Comparison of ENCODE assay signal across 8 cellular contexts in genomic region chr7:149838992-149839408, GRCh38. TPM values are rescaled to one million over a fixed set of nuclear protein-coding genes. Genes with fewer than 3 reads are reported as not detected.
DNase-seq lines count a peak whose midpoint lies in the region; ATAC-seq and TF ChIP-seq lines count a peak whose summit lies in the region.

No MANE protein-coding gene starts in this region.

- no peaks in the 10 kb centered on the region for H3K27me3 ChIP-seq in foreskin keratinocyte

- H3K4me1 Mint-ChIP-seq in activated T-cell treated with anti-CD3 and anti-CD28 coated beads, Interleukin-2, amount 50 U/mL, for 24 hours (ENCODE audit: low read depth): peaks cover 43% of the 10 kb centered on the region

- no peak for DNase-seq in activated T-cell treated with anti-CD3 and anti-CD28 coated beads, Interleukin-2, amount 50 U/mL, for 24 hours
- no peak for DNase-seq in activated T-cell treated with anti-CD3 and anti-CD28 coated beads for 4 hours
- DNase-seq in SW480 (ENCODE audit: low spot score): peak; percentile 21
- peak in 1 of 2 donors; percentile 39 for DNase-seq in foreskin keratinocyte
- no peak for DNase-seq in retinal pigment epithelial cell (ENCODE audit: low read depth)
- no peak for DNase-seq in activated gamma-delta T cell (lab: John Stamatoyannopoulos, UW)
- DNase-seq in MV-4-11 (lab: John Stamatoyannopoulos, UW): no peak

- H3K36me3 Mint-ChIP-seq in activated T-cell treated with anti-CD3 and anti-CD28 coated beads, Interleukin-2, amount 50 U/mL, for 24 hours (ENCODE audit: low read depth): peaks cover 7% of the 10 kb centered on the region

- H3K4me3 Mint-ChIP-seq in activated T-cell treated with anti-CD3 and anti-CD28 coated beads, Interleukin-2, amount 50 U/mL, for 24 hours: peak overlapping the region; percentile 80

- H3K27me3 Mint-ChIP-seq in activated T-cell treated with anti-CD3 and anti-CD28 coated beads, Interleukin-2, amount 50 U/mL, for 24 hours: no peaks in the 10 kb centered on the region

- H3K27ac Mint-ChIP-seq in activated T-cell treated with anti-CD3 and anti-CD28 coated beads, Interleukin-2, amount 50 U/mL, for 24 hours: peak overlapping the region; percentile 80

- ATAC-seq in foreskin keratinocyte (peak; percentile 16), GM18909 (IDR thresholded peaks at IDR 0.05; ENCODE audit: poor library complexity, unreplicated experiment) (no peak)

- H3K4me1 ChIP-seq in foreskin keratinocyte: no peaks in the 10 kb centered on the region

- H3K27ac ChIP-seq in foreskin keratinocyte: no peak overlapping the region

- no peaks in the 10 kb centered on the region for H3K9me3 Mint-ChIP-seq in activated T-cell treated with anti-CD3 and anti-CD28 coated beads, Interleukin-2, amount 50 U/mL, for 24 hours

- TF ChIP-seq CTCF in foreskin keratinocyte (conservative IDR thresholded peaks at IDR 0.05) (no peak), retinal pigment epithelial cell (conservative IDR thresholded peaks at IDR 0.05; ENCODE audit: low read depth, low read length) (no peak)

- peak overlapping the region; percentile 81 for H3K4me3 ChIP-seq in retinal pigment epithelial cell (ENCODE audit: low read length)

RNA-seq across cellular contexts. Expression of gene ZNF862, which starts 0.8 kb away (rescaled TPM):
- total RNA-seq in foreskin keratinocyte: 3.7 and 5.1 TPM in 2 replicates
- 1.2 and 1.7 TPM in 2 replicates for polyA plus RNA-seq in foreskin keratinocyte

RNA-seq across cellular contexts. Expression of gene ATP6V0E2, which starts 34.8 kb away (rescaled TPM):
- total RNA-seq in foreskin keratinocyte: 4.2 and 10.4 TPM in 2 replicates
- 5.0 and 14.0 TPM in 2 replicates for polyA plus RNA-seq in foreskin keratinocyte
